In genomic region chr17:22091041-22091679, GRCh38 we compare ENCODE assay signal across 8 cellular contexts.
DNase-seq lines count a peak whose midpoint lies in the region; ATAC-seq and TF ChIP-seq lines count a peak whose summit lies in the region.
"Not testable (repeated sequence)": the region's sequence is repeated elsewhere in the genome, so short reads cannot be mapped to it uniquely, and the experiment has no call there.

No MANE protein-coding gene starts in this region.

- H3K27ac Mint-ChIP-seq in GM23338, brain, nephron, progenitor cell of endocrine pancreas: not testable (repeated sequence)
- peak overlapping the region; percentile 43 for H3K27ac Mint-ChIP-seq in glutamatergic neuron (ENCODE audit: unreplicated experiment)

- not testable (repeated sequence) for H3K4me2 ChIP-seq in GM23338, PC-9

- intact Hi-C loops in PC-9 (cut with micrococcal nuclease; ENCODE audit: unreplicated experiment): not testable (repeated sequence)

- not testable (repeated sequence) for H3K36me3 ChIP-seq in GM23338 (ENCODE audit: insufficient read depth); PC-9 (ENCODE audit: low read depth); iPS-20b (ENCODE audit: insufficient read depth, low read depth, low read length); neuron (ENCODE audit: insufficient read depth, low read length)

- not testable (repeated sequence) for ATAC-seq in GM23338

- H3K4me3 ChIP-seq in GM23338 (peak overlapping the region; percentile 45), PC-9 (peak overlapping the region; percentile 14; the same call in 1 of the 2 replicates), iPS-20b (ENCODE audit: low read length) (peak overlapping the region; percentile 42; the same call in 1 of the 2 replicates), neuron (ENCODE audit: low read length) (peak overlapping the region; percentile 48)

- POLR2A ChIA-PET in PC-9 (lab: Charles Lee; ENCODE audit: unreplicated experiment): not testable (repeated sequence)

- not testable (repeated sequence) for H2AFZ ChIP-seq in GM23338; PC-9; neuron (ENCODE audit: low read depth, low read length)

- H3K9me2 ChIP-seq in GM23338 (ENCODE audit: insufficient read depth); PC-9 (ENCODE audit: insufficient read depth): not testable (repeated sequence)

- CTCF ChIA-PET in PC-9 (lab: Charles Lee): not testable (repeated sequence)

- not testable (repeated sequence) for H3K36me3 Mint-ChIP-seq in GM23338 (ENCODE audit: low read depth); brain; glutamatergic neuron (ENCODE audit: unreplicated experiment); nephron (ENCODE audit: low read depth); progenitor cell of endocrine pancreas (ENCODE audit: insufficient read depth)

- H3K9ac ChIP-seq in iPS-20b (ENCODE audit: low read depth, low read length): not testable (repeated sequence)

- H3K27ac ChIP-seq in GM23338 (ENCODE audit: low read depth); PC-9; iPS-20b (ENCODE audit: low read length): not testable (repeated sequence)

- not testable (repeated sequence) for H3K27me3 Mint-ChIP-seq in GM23338 (ENCODE audit: insufficient read depth, low read depth, poor library complexity); brain; glutamatergic neuron (ENCODE audit: unreplicated experiment); nephron (ENCODE audit: low read depth); progenitor cell of endocrine pancreas

- not testable (repeated sequence) for H3K9me3 ChIP-seq in PC-9 (ENCODE audit: insufficient read depth, low read depth); iPS-20b (ENCODE audit: insufficient read depth, low read depth, low read length); neuron (ENCODE audit: low read length)

- not testable (repeated sequence) for BruUV-seq in PC-9 (replicated peaks; lab: Mats Ljungman, UMichigan)

- not testable (repeated sequence) for TF ChIP-seq CTCF in GM23338 (conservative IDR thresholded peaks at IDR 0.05; ENCODE audit: low read depth in 2 of 2); PC-9 (conservative IDR thresholded peaks at IDR 0.05); brain (conservative IDR thresholded peaks at IDR 0.05); glutamatergic neuron (IDR thresholded peaks at IDR 0.05; ENCODE audit: partially characterized antibody, unreplicated experiment); nephron (IDR thresholded peaks at IDR 0.05; ENCODE audit: unreplicated experiment in 3 of 3); progenitor cell of endocrine pancreas (IDR thresholded peaks at IDR 0.05; ENCODE audit: unreplicated experiment)

- H3K4me1 Mint-ChIP-seq in GM23338; brain; glutamatergic neuron (ENCODE audit: low read depth, unreplicated experiment); nephron; progenitor cell of endocrine pancreas (ENCODE audit: low read depth): not testable (repeated sequence)

- H3K9me3 Mint-ChIP-seq in GM23338 (peaks cover 11% of the 10 kb centered on the region; the same call in 2 of the 3 replicates), brain (peaks cover 0 to 34% (median 3%) of the 10 kb centered on the region in 5 experiments), nephron (peaks cover 10% of the 10 kb centered on the region), progenitor cell of endocrine pancreas (ENCODE audit: low read depth) (peaks cover 20% of the 10 kb centered on the region)
- H3K9me3 Mint-ChIP-seq in glutamatergic neuron (ENCODE audit: unreplicated experiment): not testable (repeated sequence)

- not testable (repeated sequence) for H4K20me1 ChIP-seq in GM23338 (replicated peaks; ENCODE audit: insufficient read depth); PC-9 (ENCODE audit: insufficient read depth)

- H3K4me1 ChIP-seq in GM23338 (ENCODE audit: insufficient read depth); PC-9 (replicated peaks; ENCODE audit: insufficient read depth); iPS-20b (ENCODE audit: insufficient read depth, low read length); neuron (ENCODE audit: insufficient read depth, low read length): not testable (repeated sequence)

- not testable (repeated sequence) for H3F3A ChIP-seq in GM23338 (replicated peaks; ENCODE audit: low read depth); PC-9 (ENCODE audit: insufficient read depth, low read depth)

- H3K4me3 Mint-ChIP-seq in GM23338: peak overlapping the region; percentile 62; the same call in 2 of the 3 replicates
- H3K4me3 Mint-ChIP-seq in brain: peak overlapping the region; percentile 57 to 85 (median 76)
- peak overlapping the region; percentile 68 for H3K4me3 Mint-ChIP-seq in glutamatergic neuron (ENCODE audit: unreplicated experiment)
- peak overlapping the region; percentile 78 to 83 (median 80) for H3K4me3 Mint-ChIP-seq in nephron
- H3K4me3 Mint-ChIP-seq in progenitor cell of endocrine pancreas (ENCODE audit: low read depth): peak overlapping the region; percentile 70

- not testable (repeated sequence) for DNase-seq in GM23338 (ENCODE audit: low spot score); PC-9; glutamatergic neuron; progenitor cell of endocrine pancreas (ENCODE audit: low spot score, unreplicated experiment)

- not testable (repeated sequence) for H3K79me2 ChIP-seq in GM23338 (replicated peaks; ENCODE audit: insufficient read depth); PC-9 (ENCODE audit: low read depth)

- H3K27me3 ChIP-seq in GM23338 (ENCODE audit: insufficient read depth); PC-9 (ENCODE audit: insufficient read depth, low read depth); iPS-20b (ENCODE audit: insufficient read depth, low read length); neuron (ENCODE audit: insufficient read depth, low read length): not testable (repeated sequence)
